ENCODE assay signal across 11 cellular contexts in genomic region chr2:41965886-41966285, GRCh38.
A peak's percentile ranks its signal among the peaks of the same experiment; 100 is the strongest.
DNase-seq lines count a peak whose midpoint lies in the region; ATAC-seq and TF ChIP-seq lines count a peak whose summit lies in the region.
"Had no signal": no experiment of that assay in that cellular context is flagged by ENCODE, and none has a peak within 500 bp of the region (broad histone marks: within the 10 kb centered on the region; RNA-seq: fewer than 3 reads in every experiment).

No MANE protein-coding gene starts in this region.

- H3K9me3 Mint-ChIP-seq in activated CD8-positive, alpha-beta memory T cell treated with anti-CD3 and anti-CD28 coated beads, Interleukin-2, amount 10 ng/mL, durations not matched to agents 7 days and 5 days (ENCODE audit: low read depth), result no peaks in the 10 kb centered on the region
- no peaks in the 10 kb centered on the region for H3K9me3 Mint-ChIP-seq in activated T-helper 17 cell treated with anti-CD3 and anti-CD28 coated beads, Interleukin-2, amount 50 U/mL, for 72 hours
- no peaks in the 10 kb centered on the region for H3K9me3 Mint-ChIP-seq in activated naive CD4-positive, alpha-beta T cell treated with anti-CD3 and anti-CD28 coated beads, Interleukin-2, amount 50 U/mL, for 72 hours

- no peak overlapping the region for H3K27ac Mint-ChIP-seq in activated CD8-positive, alpha-beta memory T cell treated with anti-CD3 and anti-CD28 coated beads, Interleukin-2, amount 10 ng/mL, durations not matched to agents 7 days and 5 days
- H3K27ac Mint-ChIP-seq in activated T-helper 17 cell treated with anti-CD3 and anti-CD28 coated beads, Interleukin-2, amount 50 U/mL, for 72 hours, result no peak overlapping the region
- no peak overlapping the region for H3K27ac Mint-ChIP-seq in activated naive CD4-positive, alpha-beta T cell treated with anti-CD3 and anti-CD28 coated beads, Interleukin-2, amount 50 U/mL, for 72 hours

- no peak for TF ChIP-seq POLR2A in gastroesophageal sphincter (IDR thresholded peaks at IDR 0.05)

- no peaks in the 10 kb centered on the region for H3K27me3 Mint-ChIP-seq in activated CD8-positive, alpha-beta memory T cell treated with anti-CD3 and anti-CD28 coated beads, Interleukin-2, amount 10 ng/mL, durations not matched to agents 7 days and 5 days
- peaks cover 6% of the 10 kb centered on the region for H3K27me3 Mint-ChIP-seq in activated T-helper 17 cell treated with anti-CD3 and anti-CD28 coated beads, Interleukin-2, amount 50 U/mL, for 72 hours

- H3K9me3 ChIP-seq in BLaER1 treated with 17β-estradiol and CSF1 and Interleukin-3, amounts not matched to agents 10 nM and 100 nM (replicated peaks in 1 of 11), result no peaks in the 10 kb centered on the region
- no peaks in the 10 kb centered on the region for H3K9me3 ChIP-seq in Panc1 (ENCODE audit: control insufficient read depth, insufficient read depth, low read depth, low read length)
- no peaks in the 10 kb centered on the region for H3K9me3 ChIP-seq in gastroesophageal sphincter
- no peaks in the 10 kb centered on the region for H3K9me3 ChIP-seq in psoas muscle
- H3K9me3 ChIP-seq: mucosa of descending colon had no signal

- TF ChIP-seq EP300 in gastroesophageal sphincter (IDR thresholded peaks at IDR 0.05), result no peak

- H3K9ac ChIP-seq in BLaER1 treated with 17β-estradiol and CSF1 and Interleukin-3, amounts not matched to agents 10 nM and 100 nM, result no peak overlapping the region

- no peak overlapping the region for H3K4me3 Mint-ChIP-seq in activated CD8-positive, alpha-beta memory T cell treated with anti-CD3 and anti-CD28 coated beads, Interleukin-2, amount 10 ng/mL, durations not matched to agents 7 days and 5 days
- no peak overlapping the region for H3K4me3 Mint-ChIP-seq in activated T-helper 17 cell treated with anti-CD3 and anti-CD28 coated beads, Interleukin-2, amount 50 U/mL, for 72 hours

- H3K36me3 ChIP-seq in BLaER1 treated with 17β-estradiol and CSF1 and Interleukin-3, amounts not matched to agents 10 nM and 100 nM, result no peaks in the 10 kb centered on the region
- H3K36me3 ChIP-seq in Panc1 (ENCODE audit: control insufficient read depth, insufficient read depth, low read length) (no peaks in the 10 kb centered on the region), gastroesophageal sphincter (no peaks in the 10 kb centered on the region), psoas muscle (ENCODE audit: insufficient read depth in 1 of 2, low read depth in 1 of 2) (no peaks in the 10 kb centered on the region)

- no peaks in the 10 kb centered on the region for H3K36me3 Mint-ChIP-seq in activated CD8-positive, alpha-beta memory T cell treated with anti-CD3 and anti-CD28 coated beads, Interleukin-2, amount 10 ng/mL, durations not matched to agents 7 days and 5 days
- no peaks in the 10 kb centered on the region for H3K36me3 Mint-ChIP-seq in activated T-helper 17 cell treated with anti-CD3 and anti-CD28 coated beads, Interleukin-2, amount 50 U/mL, for 72 hours (ENCODE audit: low read depth)
- H3K36me3 Mint-ChIP-seq in activated naive CD4-positive, alpha-beta T cell treated with anti-CD3 and anti-CD28 coated beads, Interleukin-2, amount 50 U/mL, for 72 hours, result no peaks in the 10 kb centered on the region

- no peaks in the 10 kb centered on the region for H4K20me1 ChIP-seq in BLaER1 treated with 17β-estradiol and CSF1 and Interleukin-3, amounts not matched to agents 10 nM and 100 nM

- peak overlapping the region; percentile 3 to 54 (median 31); a peak in 13 of 22 replicates for H3K4me2 ChIP-seq in BLaER1 treated with 17β-estradiol and CSF1 and Interleukin-3, amounts not matched to agents 10 nM and 100 nM

- no peaks in the 10 kb centered on the region for H3K27me3 ChIP-seq in BLaER1 treated with 17β-estradiol and CSF1 and Interleukin-3, amounts not matched to agents 10 nM and 100 nM
- peaks cover 2% of the 10 kb centered on the region; the same call in 1 of the 2 replicates for H3K27me3 ChIP-seq in Panc1 (ENCODE audit: control insufficient read depth, insufficient read depth, low read length)
- no peaks in the 10 kb centered on the region for H3K27me3 ChIP-seq in gastroesophageal sphincter
- no peaks in the 10 kb centered on the region for H3K27me3 ChIP-seq in psoas muscle (ENCODE audit: insufficient read depth in 3 of 3, low read length in 2 of 3)

- H3K4me1 ChIP-seq in BLaER1 treated with 17β-estradiol and CSF1 and Interleukin-3, amounts not matched to agents 10 nM and 100 nM, result peaks cover 23 to 40% (median 36%) of the 10 kb centered on the region in 10 experiments
- H3K4me1 ChIP-seq in Panc1 (ENCODE audit: control insufficient read depth, insufficient read depth, low read length) (peaks cover 15% of the 10 kb centered on the region), gastroesophageal sphincter (peaks cover 0 to 64% (median 30%) of the 10 kb centered on the region in 3 donors), psoas muscle (peaks cover 28% of the 10 kb centered on the region)

- in situ Hi-C loops in Panc1 (cut with HindIII; ENCODE audit: low pct_unique_long_range_greater_than_20kb, low sequenced_read_pairs), result no loop called here

- 31 to 43% methylated on average over 2 of the region's 2 CpGs for WGBS in gastroesophageal sphincter (ENCODE audit: low coverage in 1 of 2), 2 donors
- 23 to 41% (median 34%) methylated on average over 2 of the region's 2 CpGs for WGBS in psoas muscle, 3 donors

- CTCF ChIA-PET in Panc1 (lab: Charles Lee), result no interaction called here
- CTCF ChIA-PET in activated CD8-positive, alpha-beta memory T cell treated with anti-CD3 and anti-CD28 coated beads, Interleukin-2, amount 10 ng/mL, durations not matched to agents 7 days and 5 days (lab: Charles Lee), result no interaction called here

- no peak for ATAC-seq in Panc1
- no peak for ATAC-seq in gastroesophageal sphincter
- peak; percentile 13 to 64 (median 36) for ATAC-seq in psoas muscle
- ATAC-seq in activated CD8-positive, alpha-beta memory T cell treated with anti-CD3 and anti-CD28 coated beads, Interleukin-2, amount 10 ng/mL, durations not matched to agents 7 days and 5 days, result no peak
- no peak for ATAC-seq in activated T-helper 17 cell treated with anti-CD3 and anti-CD28 coated beads, Interleukin-2, amount 50 U/mL, for 72 hours (replicated peaks)
- no peak for ATAC-seq in HG02938 (IDR thresholded peaks at IDR 0.05; ENCODE audit: unreplicated experiment)
- no peak for ATAC-seq in activated naive CD4-positive, alpha-beta T cell treated with anti-CD3 and anti-CD28 coated beads, Interleukin-2, amount 50 U/mL, for 72 hours

- POLR2A ChIA-PET in Panc1 (lab: Charles Lee), result no interaction called here

- no peak overlapping the region for H3K27ac ChIP-seq in BLaER1 treated with 17β-estradiol and CSF1 and Interleukin-3, amounts not matched to agents 10 nM and 100 nM
- H3K27ac ChIP-seq in Panc1 (ENCODE audit: low read length) (peak overlapping the region; percentile 39; the same call in 1 of the 2 replicates), gastroesophageal sphincter (peak overlapping the region; percentile 36 to 81 (median 78)), psoas muscle (peak overlapping the region; percentile 28)

- no peak overlapping the region for H3K4me3 ChIP-seq in BLaER1 treated with 17β-estradiol and CSF1 and Interleukin-3, amounts not matched to agents 10 nM and 100 nM
- no peak overlapping the region for H3K4me3 ChIP-seq in Panc1 (ENCODE audit: low read depth in 2 of 2, low read length in 2 of 2)
- no peak overlapping the region for H3K4me3 ChIP-seq in gastroesophageal sphincter
- no peak overlapping the region for H3K4me3 ChIP-seq in psoas muscle
- H3K4me3 ChIP-seq: mucosa of descending colon had no signal

- BruUV-seq in Panc1 (replicated peaks; lab: Mats Ljungman, UMichigan), result no TSS peak

- H3K4me1 Mint-ChIP-seq in activated CD8-positive, alpha-beta memory T cell treated with anti-CD3 and anti-CD28 coated beads, Interleukin-2, amount 10 ng/mL, durations not matched to agents 7 days and 5 days, result no peaks in the 10 kb centered on the region
- H3K4me1 Mint-ChIP-seq in activated T-helper 17 cell treated with anti-CD3 and anti-CD28 coated beads, Interleukin-2, amount 50 U/mL, for 72 hours, result no peaks in the 10 kb centered on the region

- intact Hi-C loops in Panc1 (cut with micrococcal nuclease; ENCODE audit: unreplicated experiment) (no loop called here), psoas muscle (cut with DNase I) (loop anchor here in 1 of 2 donors (5.0 kb wide), 2 partner anchors 34 to 81 kb away; partner anchors contain the start of gene PKDCC)

- DNase-seq in Panc1 (ENCODE audit: low read depth, low spot score) (no peak), psoas muscle (peak; percentile 59 to 76)
- DNase-seq in activated CD8-positive, alpha-beta memory T cell treated with anti-CD3 and anti-CD28 coated beads, Interleukin-2, amount 10 ng/mL, durations not matched to agents 7 days and 5 days, result no peak
- no peak for DNase-seq in activated naive CD4-positive, alpha-beta T cell treated with anti-CD3 and anti-CD28 coated beads, Interleukin-2, amount 50 U/mL, for 72 hours (ENCODE audit: low spot score in 2 of 2)
- DNase-seq: effector memory CD4-positive, alpha-beta T cell; RPMI8226 had no signal

- TF ChIP-seq CTCF in Panc1 (IDR thresholded peaks at IDR 0.05), result no peak
- TF ChIP-seq CTCF in gastroesophageal sphincter (IDR thresholded peaks at IDR 0.05), result no peak
- TF ChIP-seq CTCF in psoas muscle (IDR thresholded peaks at IDR 0.05), result no peak

Comparison
In these comparisons a context has a peak if more than half of its experiments do, and no peak if none do; other contexts are left out.
1. H3K27ac ChIP-seq: peak in Panc1 (single experiment), gastroesophageal sphincter (4 of 4) and psoas muscle (single experiment); none in BLaER1 treated with 17β-estradiol and CSF1 and Interleukin-3, amounts not matched to agents 10 nM and 100 nM (0 of 11).
2. ATAC-seq: peak in psoas muscle (4 of 4); none in Panc1 (single experiment), gastroesophageal sphincter (single experiment), activated CD8-positive, alpha-beta memory T cell treated with anti-CD3 and anti-CD28 coated beads, Interleukin-2, amount 10 ng/mL, durations not matched to agents 7 days and 5 days (single experiment), activated T-helper 17 cell treated with anti-CD3 and anti-CD28 coated beads, Interleukin-2, amount 50 U/mL, for 72 hours (single experiment), HG02938 (single experiment) and activated naive CD4-positive, alpha-beta T cell treated with anti-CD3 and anti-CD28 coated beads, Interleukin-2, amount 50 U/mL, for 72 hours (0 of 2).
3. DNase-seq: peak in psoas muscle (2 of 2); none in Panc1 (single experiment), activated CD8-positive, alpha-beta memory T cell treated with anti-CD3 and anti-CD28 coated beads, Interleukin-2, amount 10 ng/mL, durations not matched to agents 7 days and 5 days (single experiment) and activated naive CD4-positive, alpha-beta T cell treated with anti-CD3 and anti-CD28 coated beads, Interleukin-2, amount 50 U/mL, for 72 hours (0 of 2).